ENCODE assay signal across 31 cellular contexts in the genomic region with DNA sequence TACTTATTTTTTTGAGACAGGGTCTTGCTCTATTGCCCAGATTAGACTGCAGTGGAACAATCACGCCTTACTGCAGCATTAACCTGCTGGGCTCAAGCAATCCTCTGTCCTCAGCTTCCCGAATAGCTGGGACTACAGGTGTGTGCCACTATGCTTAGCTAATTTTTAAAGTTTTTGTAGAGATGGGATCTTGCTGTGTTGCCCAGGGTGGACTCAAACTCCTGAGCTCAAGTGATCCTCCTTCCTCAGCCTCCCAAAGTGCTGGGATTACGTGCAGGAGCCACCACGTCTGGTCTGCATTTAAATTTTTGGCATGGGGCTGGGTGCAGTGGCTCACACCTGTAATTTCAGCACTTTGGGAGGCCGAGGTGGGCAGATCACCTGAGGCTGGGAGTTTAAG.
"Had no signal": no experiment of that assay in that cellular context is flagged by ENCODE, and none has a peak within 500 bp of the region (broad histone marks: within the 10 kb centered on the region; RNA-seq: fewer than 3 reads in every experiment).

No MANE protein-coding gene starts in this region.

- H3K9me3 ChIP-seq: neutrophil, pancreas, psoas muscle, spleen, suprapubic skin, testis, tibial artery, transverse colon, upper lobe of right lung, vagina had no signal

- H3K4me1 ChIP-seq: psoas muscle, suprapubic skin, testis, tibial artery, transverse colon, upper lobe of right lung, vagina had no signal

- H3K9me3 Mint-ChIP-seq: naive thymus-derived CD8-positive, alpha-beta T cell; natural killer cell treated with Interleukin-12 subunit alpha and Interleukin-12 subunit beta and Interleukin-15 and Interleukin-18, amount 100 ng/mL, for 72 hours; nephron progenitor cell; neural crest cell; stimulated activated memory B cell treated with anti-CD40 and anti-IgM and Interleukin-4, amounts not matched to agents 10 μg/mL and 1 μg/mL and 100 μg/mL, for 72 hours; stimulated activated naive CD8-positive, alpha-beta T cell treated with anti-CD3 and anti-CD28 coated beads, Interleukin-15, amount 100 ng/mL, for 72 hours; type B pancreatic cell had no signal

- H3K27me3 Mint-ChIP-seq: naive thymus-derived CD8-positive, alpha-beta T cell; natural killer cell treated with Interleukin-12 subunit alpha and Interleukin-12 subunit beta and Interleukin-15 and Interleukin-18, amount 100 ng/mL, for 72 hours; progenitor cell of endocrine pancreas; stimulated activated memory B cell treated with anti-CD40 and anti-IgM and Interleukin-4, amounts not matched to agents 10 μg/mL and 1 μg/mL and 100 μg/mL, for 72 hours; stimulated activated naive CD8-positive, alpha-beta T cell treated with anti-CD3 and anti-CD28 coated beads, Interleukin-15, amount 100 ng/mL, for 72 hours; type B pancreatic cell had no signal

- H3K27ac Mint-ChIP-seq: natural killer cell treated with Interleukin-12 subunit alpha and Interleukin-12 subunit beta and Interleukin-15 and Interleukin-18, amount 100 ng/mL, for 72 hours; nephron progenitor cell; progenitor cell of endocrine pancreas; stimulated activated memory B cell treated with anti-CD40 and anti-IgM and Interleukin-4, amounts not matched to agents 10 μg/mL and 1 μg/mL and 100 μg/mL, for 72 hours; type B pancreatic cell had no signal

- H3K4me3 Mint-ChIP-seq: naive thymus-derived CD8-positive, alpha-beta T cell; natural killer cell treated with Interleukin-12 subunit alpha and Interleukin-12 subunit beta and Interleukin-15 and Interleukin-18, amount 100 ng/mL, for 72 hours; nephron progenitor cell; neural crest cell; stimulated activated memory B cell treated with anti-CD40 and anti-IgM and Interleukin-4, amounts not matched to agents 10 μg/mL and 1 μg/mL and 100 μg/mL, for 72 hours; stimulated activated naive CD8-positive, alpha-beta T cell treated with anti-CD3 and anti-CD28 coated beads, Interleukin-15, amount 100 ng/mL, for 72 hours; type B pancreatic cell had no signal

- H3K4me2 ChIP-seq: smooth muscle cell had no signal

- H3K4me3 ChIP-seq: pancreas, psoas muscle, skin epidermis, smooth muscle cell, spleen, suprapubic skin, testis, tibial artery, transverse colon, upper lobe of right lung, vagina had no signal

- DNase-seq: naive thymus-derived CD8-positive, alpha-beta T cell; nephron progenitor cell; nucleus accumbens; pancreas; psoas muscle; right cardiac atrium; spleen; stimulated activated CD4-positive, alpha-beta T cell treated with anti-CD3 and anti-CD28 coated beads, Interleukin-12 subunit alpha, Interleukin-12 subunit beta, amount 100 ng/mL, for 4 hours; stimulated activated CD4-positive, alpha-beta T cell treated with anti-CD3 and anti-CD28 coated beads, Interleukin-1b, Interleukin-23, amount 100 ng/mL, for 48 hours; stimulated activated CD4-positive, alpha-beta T cell treated with anti-CD3 and anti-CD28 coated beads, Interleukin-4, amount 100 ng/mL, for 1 hour; stimulated activated CD4-positive, alpha-beta T cell treated with anti-CD3 and anti-CD28 coated beads, Interleukin-4, amount 100 ng/mL, for 4 hours; stimulated activated CD8-positive, alpha-beta memory T cell treated with anti-CD3 and anti-CD28 coated beads, Interleukin-4, amount 100 ng/mL, for 48 hours; stimulated activated naive CD4-positive, alpha-beta T cell; stimulated activated naive CD8-positive, alpha-beta T cell treated with anti-CD3 and anti-CD28 coated beads, Interleukin-15, amount 100 ng/mL, for 72 hours; stimulated activated naive CD8-positive, alpha-beta T cell treated with anti-CD3 and anti-CD28 coated beads, Interleukin-15, Interleukin-2, amounts not matched to agents 100 U/mL and 50 U/mL, for 24 hours; substantia nigra; testis; tibial artery; transverse colon; upper lobe of right lung had no signal

- H3K27ac ChIP-seq: pancreas, psoas muscle, skin epidermis, suprapubic skin, testis, tibial artery, transverse colon, upper lobe of right lung, vagina had no signal

- ATAC-seq: naive thymus-derived CD8-positive, alpha-beta T cell; natural killer cell treated with Interleukin-12 subunit alpha and Interleukin-12 subunit beta and Interleukin-15 and Interleukin-18, amount 100 ng/mL, for 72 hours; pancreas; psoas muscle; right cardiac atrium; sciatic nerve; stimulated activated memory B cell treated with anti-CD40 and anti-IgM and Interleukin-4, amounts not matched to agents 10 μg/mL and 1 μg/mL and 100 μg/mL, for 72 hours; stimulated activated naive CD8-positive, alpha-beta T cell treated with anti-CD3 and anti-CD28 coated beads, Interleukin-15, amount 100 ng/mL, for 72 hours; stimulated activated naive CD8-positive, alpha-beta T cell treated with anti-CD3 and anti-CD28 coated beads, Interleukin-15, Interleukin-2, amounts not matched to agents 100 U/mL and 50 U/mL, for 24 hours; upper lobe of right lung had no signal

- H3K4me1 Mint-ChIP-seq: nephron progenitor cell; neural crest cell; stimulated activated memory B cell treated with anti-CD40 and anti-IgM and Interleukin-4, amounts not matched to agents 10 μg/mL and 1 μg/mL and 100 μg/mL, for 72 hours; stimulated activated naive CD8-positive, alpha-beta T cell treated with anti-CD3 and anti-CD28 coated beads, Interleukin-15, amount 100 ng/mL, for 72 hours had no signal

- H3K27me3 ChIP-seq: neutrophil, pancreas, spleen, suprapubic skin, testis, tibial artery, transverse colon, upper lobe of right lung, vagina had no signal

- FAIRE-seq: pancreas had no signal
